In the genomic region with DNA sequence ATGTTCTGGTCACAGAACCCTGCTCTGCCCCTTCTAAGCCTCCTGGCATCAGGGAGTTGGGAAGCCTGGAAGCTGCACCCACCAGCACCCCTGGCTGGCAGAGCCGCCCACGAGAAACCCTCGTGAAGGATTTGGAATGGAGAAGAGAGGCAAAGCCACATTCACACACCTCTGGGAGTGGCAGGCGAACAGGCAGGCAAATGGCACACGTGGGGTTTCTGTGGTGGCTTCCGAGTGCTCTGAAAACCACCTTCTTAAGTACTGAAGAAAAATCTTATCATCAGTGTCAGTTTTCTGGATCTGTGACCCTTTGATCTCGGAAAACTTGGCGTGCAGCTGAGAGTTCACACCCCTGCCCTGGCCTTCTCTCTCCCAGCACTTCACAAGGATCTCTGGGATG, we compare ENCODE assay signal across 24 cellular contexts.
"Had no signal": no experiment of that assay in that cellular context is flagged by ENCODE, and none has a peak within 500 bp of the region (broad histone marks: within the 10 kb centered on the region; RNA-seq: fewer than 3 reads in every experiment).

No MANE protein-coding gene starts in this region.

- H3K36me3 ChIP-seq: MG63, Peyer's patch, SJSA1 had no signal

- DNase-seq: Karpas-422; KG1; MG63; NCI-H1105 treated with DMSO at 0.1 percent for 48 hours; NCI-H1417 treated with DMSO at 0.1 percent for 48 hours; NCI-H146; NCI-H1694 treated with DMSO at 0.1 percent for 48 hours; NCI-H1930; NCI-H2081; NCI-H2107; NCI-H2227 treated with DMSO at 0.1 percent for 48 hours; NCI-H524; NCI-H526 treated with DMSO at 0.1 percent for 48 hours; NCI-H748 treated with DMSO at 0.1 percent for 48 hours; NK-92 treated with Interleukin-12 subunit alpha and Interleukin-12 subunit beta, amount 100 ng/mL, for 24 hours; OCI-M1; PC-9; Peyer's patch; Right ventricle myocardium superior; RPMI8226; SIG-M5 had no signal

- H2AFZ ChIP-seq: PC-9 had no signal

- H3K4me3 ChIP-seq: MG63, PC-9, Peyer's patch, SJSA1, SK-N-MC had no signal

- H3K9me3 ChIP-seq: MG63, Peyer's patch, SJSA1 had no signal

- H3K27me3 ChIP-seq: MG63, Peyer's patch, SJSA1 had no signal

- H3K4me1 ChIP-seq: Peyer's patch, SJSA1 had no signal

- H3K4me2 ChIP-seq: PC-9 had no signal

- H3K27ac ChIP-seq: HL-60, PC-9, Peyer's patch, SJSA1, SK-N-MC had no signal
